In the genomic region with DNA sequence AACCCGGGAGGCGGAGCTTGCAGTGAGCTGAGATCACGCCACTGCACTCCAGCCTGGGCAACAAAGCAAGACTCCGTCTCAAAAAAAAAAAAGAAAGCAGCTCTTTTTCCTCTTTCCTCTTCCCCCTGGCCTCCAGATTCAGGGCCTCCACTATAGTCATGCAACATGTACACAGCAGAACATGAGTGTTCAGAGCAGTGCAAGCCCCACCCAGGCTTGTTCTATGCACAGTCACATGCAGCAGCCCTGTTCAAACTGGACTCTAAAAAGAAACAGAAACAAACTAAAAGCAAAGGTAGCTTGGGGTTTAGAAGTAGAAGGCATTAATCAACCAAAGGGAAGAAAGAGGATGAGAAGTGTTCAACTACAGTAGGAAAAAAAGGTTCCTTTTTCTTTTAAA, we compare ENCODE assay signal across 19 cellular contexts. TPM values are rescaled to one million over a fixed set of nuclear protein-coding genes. Genes with fewer than 3 reads are reported as not detected.
A peak's percentile ranks its signal among the peaks of the same experiment; 100 is the strongest.
DNase-seq lines count a peak whose midpoint lies in the region; ATAC-seq and TF ChIP-seq lines count a peak whose summit lies in the region.
"Had no signal": no experiment of that assay in that cellular context is flagged by ENCODE, and none has a peak within 500 bp of the region (broad histone marks: within the 10 kb centered on the region; RNA-seq: fewer than 3 reads in every experiment).

No MANE protein-coding gene starts in this region.

- ATAC-seq in DND-41 (ENCODE audit: insufficient read depth, low read depth) (peak; percentile 37; the same call in 1 of the 3 replicates), gastrocnemius medialis (no peak), HG02571 (IDR thresholded peaks at IDR 0.05; ENCODE audit: unreplicated experiment) (no peak), HG03135 (IDR thresholded peaks at IDR 0.05; ENCODE audit: unreplicated experiment) (no peak)
- ATAC-seq: GM12878 had no signal

- H4K20me1 ChIP-seq in DND-41 (ENCODE audit: insufficient read depth, low read length) = peaks cover 6% of the 10 kb centered on the region; the same call in 1 of the 2 replicates

- H3K9me3 ChIP-seq in DND-41 (ENCODE audit: insufficient read depth, low read length, severe bottlenecking) = no peaks in the 10 kb centered on the region
- H3K9me3 ChIP-seq in gastrocnemius medialis = no peaks in the 10 kb centered on the region
- no peaks in the 10 kb centered on the region for H3K9me3 ChIP-seq in prostate gland
- H3K9me3 ChIP-seq: HAP-1 had no signal

- no peak overlapping the region for H3K4me2 ChIP-seq in DND-41 (ENCODE audit: insufficient read depth, low read length)
- H3K4me2 ChIP-seq: BLaER1 had no signal

- H3K27me3 ChIP-seq in DND-41 (ENCODE audit: insufficient read depth, low read length, poor library complexity) = no peaks in the 10 kb centered on the region
- H3K27me3 ChIP-seq in gastrocnemius medialis = no peaks in the 10 kb centered on the region
- H3K27me3 ChIP-seq in prostate gland (replicated peaks; ENCODE audit: insufficient read depth) = no peaks in the 10 kb centered on the region
- H3K27me3 ChIP-seq: BLaER1 had no signal

- in situ Hi-C loops in gastrocnemius medialis (cut with MboI; ENCODE audit: low sequenced_read_pairs in 4 of 4) = loop anchor here in 2 of 4 donors (25.0 kb wide), 1 partner anchor 226 kb away; the partner anchor contains the start of gene EBLN2 (in 2 of the 2)

- H3K4me3 ChIP-seq in DND-41 (ENCODE audit: low read depth in 1 of 2, low read length in 2 of 2) = no peak overlapping the region
- H3K4me3 ChIP-seq in gastrocnemius medialis = no peak overlapping the region
- no peak overlapping the region for H3K4me3 ChIP-seq in prostate gland
- H3K4me3 ChIP-seq: BLaER1, GM12878, GM23248, HAP-1 had no signal

- WGBS in prostate gland = 97% methylated on average over 4 of the region's 4 CpGs

- H3K9ac ChIP-seq in DND-41 (ENCODE audit: low read depth, low read length) = no peak overlapping the region
- H3K9ac ChIP-seq: BLaER1, GM23248 had no signal

- peaks cover 26% of the 10 kb centered on the region for H3K36me3 Mint-ChIP-seq in activated naive CD4-positive, alpha-beta T cell treated with anti-CD3 and anti-CD28 coated beads, Interleukin-2, amount 50 U/mL, for 24 hours
- H3K36me3 Mint-ChIP-seq in osteocyte (ENCODE audit: unreplicated experiment) = peaks cover 42% of the 10 kb centered on the region

- H3K27me3 Mint-ChIP-seq in activated naive CD4-positive, alpha-beta T cell treated with anti-CD3 and anti-CD28 coated beads, Interleukin-2, amount 50 U/mL, for 24 hours = no peaks in the 10 kb centered on the region
- H3K27me3 Mint-ChIP-seq in osteocyte (ENCODE audit: unreplicated experiment) = no peaks in the 10 kb centered on the region
- H3K27me3 Mint-ChIP-seq: CD4-positive, alpha-beta memory T cell had no signal

- TF ChIP-seq CTCF in DND-41 (IDR thresholded peaks at IDR 0.05; ENCODE audit: borderline replicate concordance, extremely low read depth, low read length, poor library complexity, severe bottlenecking) (no peak), osteocyte (IDR thresholded peaks at IDR 0.05) (no peak), gastrocnemius medialis (IDR thresholded peaks at IDR 0.05 in 4 of 5, conservative IDR thresholded peaks at IDR 0.05 in 1 of 5) (no peak), prostate gland (IDR thresholded peaks at IDR 0.05) (no peak)

- intact Hi-C loops in gastrocnemius medialis (cut with DNase I; ENCODE audit: low total_unique reads) = loop anchor here (2.0 kb wide), 1 partner anchor 14 kb away; no protein-coding TSS in a partner anchor
- intact Hi-C loops in prostate gland (cut with DNase I) = no loop called here

- H3K27ac ChIP-seq in DND-41 (ENCODE audit: low read length) (no peak overlapping the region; the same call in 1 of the 2 replicates), gastrocnemius medialis (peak overlapping the region in 3 of 4 donors; percentile 2 to 29 (median 27)), prostate gland (no peak overlapping the region)
- H3K27ac ChIP-seq: BLaER1, GM23248 had no signal

- H3K27ac Mint-ChIP-seq in activated naive CD4-positive, alpha-beta T cell treated with anti-CD3 and anti-CD28 coated beads, Interleukin-2, amount 50 U/mL, for 24 hours = peak overlapping the region; percentile 30
- peak overlapping the region; percentile 11 for H3K27ac Mint-ChIP-seq in osteocyte (ENCODE audit: unreplicated experiment)
- H3K27ac Mint-ChIP-seq: CD14-positive monocyte; CD4-positive, alpha-beta memory T cell had no signal

- H3K79me2 ChIP-seq in DND-41 (ENCODE audit: insufficient read depth, low read length) = peaks cover 61% of the 10 kb centered on the region

- no peak for DNase-seq in activated naive CD4-positive, alpha-beta T cell treated with anti-CD3 and anti-CD28 coated beads, Interleukin-2, amount 50 U/mL, for 16 hours
- DNase-seq in DND-41 (no peak), osteocyte (ENCODE audit: extremely low spot score, unreplicated experiment) (no peak), gastrocnemius medialis (no peak), prostate gland (ENCODE audit: low spot score) (no peak)
- DNase-seq: 8988T; Calu3; CD4-positive, alpha-beta memory T cell; DMS79 treated with DMSO at 0.1 percent for 48 hours; EL; IMR-90 had no signal

- H3K4me3 Mint-ChIP-seq in activated naive CD4-positive, alpha-beta T cell treated with anti-CD3 and anti-CD28 coated beads, Interleukin-2, amount 50 U/mL, for 24 hours = no peak overlapping the region
- no peak overlapping the region for H3K4me3 Mint-ChIP-seq in osteocyte (ENCODE audit: unreplicated experiment)
- H3K4me3 Mint-ChIP-seq: CD14-positive monocyte; CD4-positive, alpha-beta memory T cell had no signal

- H3K4me1 ChIP-seq in DND-41 (ENCODE audit: insufficient read depth, low read length) (no peaks in the 10 kb centered on the region), gastrocnemius medialis (peaks cover 5% of the 10 kb centered on the region in 2 donors), prostate gland (replicated peaks) (no peaks in the 10 kb centered on the region)
- H3K4me1 ChIP-seq: BLaER1 had no signal

- peaks cover 15% of the 10 kb centered on the region for H3K4me1 Mint-ChIP-seq in activated naive CD4-positive, alpha-beta T cell treated with anti-CD3 and anti-CD28 coated beads, Interleukin-2, amount 50 U/mL, for 24 hours
- peaks cover 7% of the 10 kb centered on the region for H3K4me1 Mint-ChIP-seq in osteocyte (ENCODE audit: unreplicated experiment)
- H3K4me1 Mint-ChIP-seq: CD14-positive monocyte had no signal

- no peak for TF ChIP-seq POLR2A in gastrocnemius medialis (IDR thresholded peaks at IDR 0.05)
- TF ChIP-seq POLR2A in prostate gland (IDR thresholded peaks at IDR 0.05) = no peak

- no peaks in the 10 kb centered on the region for H3K9me3 Mint-ChIP-seq in activated naive CD4-positive, alpha-beta T cell treated with anti-CD3 and anti-CD28 coated beads, Interleukin-2, amount 50 U/mL, for 24 hours
- H3K9me3 Mint-ChIP-seq in osteocyte (ENCODE audit: unreplicated experiment) = no peaks in the 10 kb centered on the region
- H3K9me3 Mint-ChIP-seq: CD14-positive monocyte; CD4-positive, alpha-beta memory T cell had no signal

- H2AFZ ChIP-seq in DND-41 (ENCODE audit: low read depth, low read length) = no peak overlapping the region
- H2AFZ ChIP-seq: GM23248 had no signal

- H3K36me3 ChIP-seq in DND-41 (ENCODE audit: insufficient read depth, low read length) (peaks cover 92% of the 10 kb centered on the region), gastrocnemius medialis (peaks cover 0 to 25% of the 10 kb centered on the region in 2 donors), prostate gland (no peaks in the 10 kb centered on the region)

RNA-seq across cellular contexts. Expression of gene SHQ1, which starts 11.8 kb away (rescaled TPM):
- 18.0 and 19.2 TPM in 2 replicates for total RNA-seq in osteocyte
- total RNA-seq in gastrocnemius medialis = 10 to 100 TPM in 3 of 4 donors, 1 to 10 TPM in 1; 9.2 to 15.0 (median 12.6) TPM
- 10 to 100 TPM; 12.9 to 31.9 TPM for total RNA-seq in prostate gland

RNA-seq across cellular contexts. Expression of gene GXYLT2, which starts 51.4 kb away (rescaled TPM):
- total RNA-seq in osteocyte (6.5 and 7.8 TPM in 2 replicates), gastrocnemius medialis (under 1 TPM in 3 of 4 donors, not detected in 1; 0.31 to 0.94 (median 0.38) TPM), prostate gland (10 to 100 TPM in 1 of 2 donors, 1 to 10 TPM in 1; 7.7 to 20.9 TPM)
- total RNA-seq: CD4-positive, alpha-beta memory T cell had no signal

Comparison
In these comparisons a context has a peak if more than half of its experiments do, and no peak if none do; other contexts are left out.
1. H3K27ac ChIP-seq: peak in gastrocnemius medialis (3 of 4); none in DND-41 (single experiment) and prostate gland (0 of 2).